ENCODE assay signal across 22 cellular contexts in genomic region chr2:214800180-214800579, GRCh38. TPM values are rescaled to one million over a fixed set of nuclear protein-coding genes. Genes with fewer than 3 reads are reported as not detected.
DNase-seq lines count a peak whose midpoint lies in the region; ATAC-seq and TF ChIP-seq lines count a peak whose summit lies in the region.
"Had no signal": no experiment of that assay in that cellular context is flagged by ENCODE, and none has a peak within 500 bp of the region (broad histone marks: within the 10 kb centered on the region; RNA-seq: fewer than 3 reads in every experiment).

No MANE protein-coding gene starts in this region.

- no peaks in the 10 kb centered on the region for H3K79me1 ChIP-seq in trophoblast cell (ENCODE audit: low read length)

- H3K9me3 ChIP-seq in left lung (no peaks in the 10 kb centered on the region), trophoblast cell (ENCODE audit: insufficient read depth, low read depth, low read length) (no peaks in the 10 kb centered on the region)
- H3K9me3 ChIP-seq: BE2C, SK-N-SH had no signal

- peak; percentile 38; the same call in 1 of the 2 replicates for ATAC-seq in WTC11
- peak; percentile 89 for ATAC-seq in left lung
- no peak for ATAC-seq in GM19455 (IDR thresholded peaks at IDR 0.05; ENCODE audit: unreplicated experiment)
- ATAC-seq: HCT116, PC-3 had no signal

- H3K18ac ChIP-seq in trophoblast cell (ENCODE audit: low read length): peak overlapping the region; percentile 46

- TF ChIP-seq CTCF in WTC11 (IDR thresholded peaks at IDR 0.05) (no peak), left lung (IDR thresholded peaks at IDR 0.05) (no peak)

- CTCF ChIA-PET in WTC11 (lab: Charles Lee): no interaction called here

- no peaks in the 10 kb centered on the region for H3K79me2 ChIP-seq in trophoblast cell (ENCODE audit: control insufficient read depth, insufficient read depth, low read length, poor library complexity)

- H2BK5ac ChIP-seq in trophoblast cell (ENCODE audit: low read depth, low read length, poor library complexity): no peak overlapping the region

- POLR2A ChIA-PET in WTC11 (lab: Charles Lee): no interaction called here

- H2BK120ac ChIP-seq in trophoblast cell (ENCODE audit: insufficient read depth, low read length, poor library complexity): no peak overlapping the region

- H3K4me3 Mint-ChIP-seq in T-helper 2 cell treated with Interferon-gamma antibody and Interleukin-4, amounts not matched to agents 5 μg/mL and 100 μg/mL, for 36 hours: no peak overlapping the region
- no peak overlapping the region for H3K4me3 Mint-ChIP-seq in WTC11
- H3K4me3 Mint-ChIP-seq: CD4-positive, alpha-beta memory T cell had no signal

- peak overlapping the region in 1 of 2 donors; percentile 71 for H3K27ac ChIP-seq in left lung
- no peak overlapping the region for H3K27ac ChIP-seq in trophoblast cell (ENCODE audit: low read depth, low read length)
- H3K27ac ChIP-seq: 22Rv1 had no signal

- H3K27me3 Mint-ChIP-seq in T-helper 2 cell treated with Interferon-gamma antibody and Interleukin-4, amounts not matched to agents 5 μg/mL and 100 μg/mL, for 36 hours (ENCODE audit: low read depth): no peaks in the 10 kb centered on the region
- H3K27me3 Mint-ChIP-seq in WTC11 (ENCODE audit: low read depth): no peaks in the 10 kb centered on the region
- H3K27me3 Mint-ChIP-seq: CD4-positive, alpha-beta memory T cell had no signal

- 100% methylated on average over 1 of the region's 3 CpGs for WGBS in trophoblast cell (ENCODE audit: extremely low coverage, insufficient coverage, insufficient read length)

- H3K27ac Mint-ChIP-seq in T-helper 2 cell treated with Interferon-gamma antibody and Interleukin-4, amounts not matched to agents 5 μg/mL and 100 μg/mL, for 36 hours: peak overlapping the region; percentile 18
- H3K27ac Mint-ChIP-seq in WTC11: peak overlapping the region; percentile 71

- no peak overlapping the region for H3K23ac ChIP-seq in trophoblast cell (ENCODE audit: low read length)

- H4K12ac ChIP-seq in trophoblast cell (ENCODE audit: low read depth, low read length): no peak overlapping the region

- H3K4me1 ChIP-seq in left lung: peaks cover 0 to 19% of the 10 kb centered on the region in 2 donors
- H3K4me1 ChIP-seq in trophoblast cell (ENCODE audit: control insufficient read depth in 1 of 2, insufficient read depth in 2 of 2, low read length in 2 of 2): no peaks in the 10 kb centered on the region
- H3K4me1 ChIP-seq: BE2C had no signal

- no peak overlapping the region for H4K8ac ChIP-seq in trophoblast cell (ENCODE audit: low read depth, low read length)

- no peaks in the 10 kb centered on the region for H3K27me3 ChIP-seq in left lung
- no peaks in the 10 kb centered on the region for H3K27me3 ChIP-seq in trophoblast cell (ENCODE audit: insufficient read depth, low read length)
- H3K27me3 ChIP-seq: BE2C had no signal

- H2AK5ac ChIP-seq in trophoblast cell (ENCODE audit: low read length): no peak overlapping the region

- intact Hi-C loops in left lung (cut with DNase I): no loop called here

- H3K9ac ChIP-seq in trophoblast cell (ENCODE audit: low read length): no peak overlapping the region
- H3K9ac ChIP-seq: SK-N-SH had no signal

- H3K36me3 Mint-ChIP-seq in T-helper 2 cell treated with Interferon-gamma antibody and Interleukin-4, amounts not matched to agents 5 μg/mL and 100 μg/mL, for 36 hours (ENCODE audit: low read depth): peaks cover 41% of the 10 kb centered on the region
- H3K36me3 Mint-ChIP-seq in WTC11: peaks cover 18% of the 10 kb centered on the region

- H3K14ac ChIP-seq in trophoblast cell (ENCODE audit: low read length): no peak overlapping the region

- H3K4ac ChIP-seq in trophoblast cell (ENCODE audit: low read depth, low read length): peak overlapping the region; percentile 12

- H2BK12ac ChIP-seq in trophoblast cell (ENCODE audit: low read length): no peak overlapping the region

- H3K4me2 ChIP-seq in trophoblast cell (ENCODE audit: low read length): no peak overlapping the region
- H3K4me2 ChIP-seq: SK-N-SH had no signal

- H4K91ac ChIP-seq in trophoblast cell (ENCODE audit: low read depth, low read length): no peak overlapping the region

- DNase-seq in T-helper 2 cell treated with Interferon-gamma antibody and Interleukin-4, amounts not matched to agents 5 μg/mL and 100 μg/mL, for 36 hours (ENCODE audit: low spot score): no peak
- DNase-seq in T-helper 2 cell (no peak), WTC11 (ENCODE audit: low spot score) (no peak), left lung (no peak), trophoblast cell (no peak), NOMO-1 treated with dmso at 0.1 percent for 144 hours (lab: John Stamatoyannopoulos, UW; ENCODE audit: unreplicated experiment) (no peak), Ammon's horn (ENCODE audit: low spot score) (no peak)
- DNase-seq: BE2C; CD4-positive, alpha-beta memory T cell; DMS79; MV-4-11; NCI-H187 treated with DMSO at 0.1 percent for 48 hours; NCI-H2227 treated with DMSO at 0.1 percent for 48 hours; NCI-H510A treated with DMSO at 0.1 percent for 48 hours; NCI-H774; PC-3; RPMI8226; SHP77 treated with DMSO at 0.1 percent for 48 hours; SK-N-SH had no signal

- no peaks in the 10 kb centered on the region for H3K9me3 Mint-ChIP-seq in T-helper 2 cell treated with Interferon-gamma antibody and Interleukin-4, amounts not matched to agents 5 μg/mL and 100 μg/mL, for 36 hours
- H3K9me3 Mint-ChIP-seq in WTC11: no peaks in the 10 kb centered on the region
- H3K9me3 Mint-ChIP-seq: CD4-positive, alpha-beta memory T cell had no signal

- H3K4me3 ChIP-seq in left lung: no peak overlapping the region
- no peak overlapping the region for H3K4me3 ChIP-seq in trophoblast cell (ENCODE audit: low read depth, low read length)

- no peaks in the 10 kb centered on the region for H3K36me3 ChIP-seq in left lung
- H3K36me3 ChIP-seq in trophoblast cell (ENCODE audit: control insufficient read depth in 1 of 2, insufficient read depth in 2 of 2, low read length in 2 of 2): no peaks in the 10 kb centered on the region

- no peak overlapping the region for H2AFZ ChIP-seq in trophoblast cell (ENCODE audit: insufficient read depth, low read length, poor library complexity)

- peaks cover 69% of the 10 kb centered on the region for H3K4me1 Mint-ChIP-seq in T-helper 2 cell treated with Interferon-gamma antibody and Interleukin-4, amounts not matched to agents 5 μg/mL and 100 μg/mL, for 36 hours (ENCODE audit: low read depth)
- H3K4me1 Mint-ChIP-seq in WTC11: peaks cover 64% of the 10 kb centered on the region

TF ChIP-seq in WTC11, 78 proteins besides CTCF, POLR2A, EP300 and RAD21:
- TF ChIP-seq ZNF138 (CRISPR knock-in tag; conservative IDR thresholded peaks at IDR 0.05) (no peak), ZNF512 (CRISPR knock-in tag; IDR thresholded peaks at IDR 0.05; ENCODE audit: borderline replicate concordance) (no peak), HMGA2 (CRISPR knock-in tag; IDR thresholded peaks at IDR 0.05) (no peak), NFE2L1 (CRISPR knock-in tag; IDR thresholded peaks at IDR 0.05) (no peak), ELF4 (CRISPR knock-in tag; IDR thresholded peaks at IDR 0.05; ENCODE audit: low read depth) (no peak), SMAD4 (CRISPR knock-in tag; IDR thresholded peaks at IDR 0.05) (no peak), FOXK1 (CRISPR knock-in tag; IDR thresholded peaks at IDR 0.05) (no peak)
- TF ChIP-seq, protein P1, sequence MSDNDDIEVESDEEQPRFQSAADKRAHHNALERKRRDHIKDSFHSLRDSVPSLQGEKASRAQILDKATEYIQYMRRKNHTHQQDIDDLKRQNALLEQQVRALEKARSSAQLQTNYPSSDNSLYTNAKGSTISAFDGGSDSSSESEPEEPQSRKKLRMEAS (CRISPR knock-in tag; IDR thresholded peaks at IDR 0.05): no peak
- TF ChIP-seq, protein P2, sequence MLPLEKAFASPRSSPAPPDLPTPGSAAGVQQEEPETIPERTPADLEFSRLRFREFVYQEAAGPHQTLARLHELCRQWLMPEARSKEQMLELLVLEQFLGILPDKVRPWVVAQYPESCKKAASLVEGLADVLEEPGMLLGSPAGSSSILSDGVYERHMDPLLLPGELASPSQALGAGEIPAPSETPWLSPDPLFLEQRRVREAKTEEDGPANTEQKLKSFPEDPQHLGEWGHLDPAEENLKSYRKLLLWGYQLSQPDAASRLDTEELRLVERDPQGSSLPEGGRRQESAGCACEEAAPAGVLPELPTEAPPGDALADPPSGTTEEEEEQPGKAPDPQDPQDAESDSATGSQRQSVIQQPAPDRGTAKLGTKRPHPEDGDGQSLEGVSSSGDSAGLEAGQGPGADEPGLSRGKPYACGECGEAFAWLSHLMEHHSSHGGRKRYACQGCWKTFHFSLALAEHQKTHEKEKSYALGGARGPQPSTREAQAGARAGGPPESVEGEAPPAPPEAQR (CRISPR knock-in tag; IDR thresholded peaks at IDR 0.05): no peak

RNA-seq across cellular contexts. Expression of gene BARD1, which starts 9.3 kb away (rescaled TPM):
- total RNA-seq in WTC11 (2021) (34.0 to 39.6 TPM (median 34.4 TPM) in 3 replicates), left lung (10 to 100 TPM; 13.5 to 14.4 TPM)
- polyA plus RNA-seq in trophoblast cell (2013): 13.4 and 13.7 TPM in 2 replicates
